In genomic region chr10:59657724-59658123, GRCh38 we compare ENCODE assay signal across 16 cellular contexts. TPM values are rescaled to one million over a fixed set of nuclear protein-coding genes. Genes with fewer than 3 reads are reported as not detected.
A peak's percentile ranks its signal among the peaks of the same experiment; 100 is the strongest.
DNase-seq lines count a peak whose midpoint lies in the region; ATAC-seq and TF ChIP-seq lines count a peak whose summit lies in the region.
"Had no signal": no experiment of that assay in that cellular context is flagged by ENCODE, and none has a peak within 500 bp of the region (broad histone marks: within the 10 kb centered on the region; RNA-seq: fewer than 3 reads in every experiment).

No MANE protein-coding gene starts in this region.

- no peaks in the 10 kb centered on the region for H3K9me2 ChIP-seq in GM23338 (ENCODE audit: insufficient read depth)

- TF ChIP-seq CTCF in GM23338 (conservative IDR thresholded peaks at IDR 0.05; ENCODE audit: low read depth in 2 of 2) (no peak), adrenal gland (IDR thresholded peaks at IDR 0.05) (no peak), thyroid gland (IDR thresholded peaks at IDR 0.05) (no peak)

- no peaks in the 10 kb centered on the region for H3K79me1 ChIP-seq in mesendoderm (ENCODE audit: low read length)

- H3K9ac ChIP-seq in mesendoderm (ENCODE audit: low read length) = no peak overlapping the region

- no peaks in the 10 kb centered on the region for H3K36me3 ChIP-seq in GM23338 (ENCODE audit: insufficient read depth)
- H3K36me3 ChIP-seq in adrenal gland (replicated peaks in 1 of 2) = no peaks in the 10 kb centered on the region
- no peaks in the 10 kb centered on the region for H3K36me3 ChIP-seq in mesendoderm (ENCODE audit: control insufficient read depth, insufficient read depth, low read length)
- H3K36me3 ChIP-seq in thyroid gland = no peaks in the 10 kb centered on the region
- H3K36me3 ChIP-seq: BE2C had no signal

- no peak overlapping the region for H2BK5ac ChIP-seq in mesendoderm (ENCODE audit: low read length)

- no peaks in the 10 kb centered on the region for H3K9me3 Mint-ChIP-seq in GM23338

- no peak overlapping the region for H2AK5ac ChIP-seq in mesendoderm (ENCODE audit: low read length)

- no peak overlapping the region for H3K23ac ChIP-seq in mesendoderm (ENCODE audit: low read length)

- H3K27me3 ChIP-seq in GM23338 (ENCODE audit: insufficient read depth) (no peaks in the 10 kb centered on the region), adrenal gland (no peaks in the 10 kb centered on the region), mesendoderm (ENCODE audit: insufficient read depth, low read length, poor library complexity) (no peaks in the 10 kb centered on the region), thyroid gland (no peaks in the 10 kb centered on the region)
- H3K27me3 ChIP-seq: BE2C had no signal

- DNase-seq in GM23338 (ENCODE audit: low spot score) = peak; percentile 41
- DNase-seq in adrenal gland = no peak
- peak; percentile 25 for DNase-seq in mesendoderm
- DNase-seq in thyroid gland = peak; percentile 32 to 44
- no peak for DNase-seq in epidermal melanocyte (ENCODE audit: insufficient read length, low spot score)
- DNase-seq: BE2C; C1 segment of cervical spinal cord; CD4-positive, CD25-positive, alpha-beta regulatory T cell; CD8-positive, alpha-beta memory T cell; COR-L47; GDM1; HCEC 1CT; IMR-90 had no signal

- intact Hi-C loops in adrenal gland (cut with DNase I) = no loop called here
- intact Hi-C loops in thyroid gland (cut with DNase I) = no loop called here

- H3F3A ChIP-seq in GM23338 (replicated peaks; ENCODE audit: low read depth) = no peaks in the 10 kb centered on the region

- H4K5ac ChIP-seq in mesendoderm (ENCODE audit: low read length) = no peak overlapping the region

- H3K4me1 ChIP-seq in GM23338 (ENCODE audit: insufficient read depth) = peaks cover 15% of the 10 kb centered on the region; the same call in 1 of the 2 replicates
- peaks cover 19 to 33% of the 10 kb centered on the region in 2 donors for H3K4me1 ChIP-seq in adrenal gland (replicated peaks in 1 of 2)
- no peaks in the 10 kb centered on the region for H3K4me1 ChIP-seq in mesendoderm (ENCODE audit: control insufficient read depth, low read depth, low read length)
- H3K4me1 ChIP-seq in thyroid gland = peaks cover 0 to 11% of the 10 kb centered on the region in 2 donors
- H3K4me1 ChIP-seq: BE2C had no signal

- no peak overlapping the region for H2AFZ ChIP-seq in GM23338

- H3K4me3 Mint-ChIP-seq in GM23338 = no peak overlapping the region
- H3K4me3 Mint-ChIP-seq: CD4-positive, CD25-positive, alpha-beta regulatory T cell; CD8-positive, alpha-beta memory T cell had no signal

- no peak overlapping the region for H3K56ac ChIP-seq in mesendoderm (ENCODE audit: low read length)

- ATAC-seq in GM23338 = peak; percentile 78
- no peak for ATAC-seq in GM18511 (IDR thresholded peaks at IDR 0.05; ENCODE audit: unreplicated experiment)
- no peak for ATAC-seq in HG03439 (IDR thresholded peaks at IDR 0.05; ENCODE audit: unreplicated experiment)
- ATAC-seq: K562 had no signal

- peaks cover 36% of the 10 kb centered on the region; the same call in 2 of the 3 replicates for H3K36me3 Mint-ChIP-seq in GM23338 (ENCODE audit: low read depth)
- H3K36me3 Mint-ChIP-seq: CD4-positive, CD25-positive, alpha-beta regulatory T cell; CD8-positive, alpha-beta memory T cell had no signal

- 94 to 100% (median 94%) methylated on average over 1 of the region's 1 CpG for WGBS in adrenal gland, 4 donors
- WGBS in mesendoderm (ENCODE audit: extremely low coverage, insufficient coverage, low lambda C conversion rate) = no CpG with 5 or more reads among the region's 1 CpG
- 64 to 67% methylated on average over 1 of the region's 1 CpG for WGBS in thyroid gland, 2 donors

- no peaks in the 10 kb centered on the region for H3K9me3 ChIP-seq in adrenal gland (replicated peaks in 1 of 3)
- H3K9me3 ChIP-seq in thyroid gland = no peaks in the 10 kb centered on the region
- H3K9me3 ChIP-seq: BE2C had no signal

- H4K20me1 ChIP-seq in GM23338 (replicated peaks; ENCODE audit: insufficient read depth) = no peaks in the 10 kb centered on the region

- H3K79me2 ChIP-seq in GM23338 (replicated peaks; ENCODE audit: insufficient read depth) (no peaks in the 10 kb centered on the region), mesendoderm (ENCODE audit: control insufficient read depth, insufficient read depth, low read length) (no peaks in the 10 kb centered on the region)

- H3K4me2 ChIP-seq in GM23338 (peak overlapping the region; percentile 52), mesendoderm (ENCODE audit: low read length) (no peak overlapping the region)

- H3K4ac ChIP-seq in mesendoderm (ENCODE audit: low read depth, low read length) = no peak overlapping the region

- TF ChIP-seq POLR2A in adrenal gland (IDR thresholded peaks at IDR 0.05) = no peak
- no peak for TF ChIP-seq POLR2A in thyroid gland (IDR thresholded peaks at IDR 0.05)

- no peak overlapping the region for H2BK120ac ChIP-seq in mesendoderm (ENCODE audit: low read depth, low read length)

- H3K27ac ChIP-seq in GM23338 (ENCODE audit: low read depth) (no peak overlapping the region), adrenal gland (peak overlapping the region in 3 of 5 donors; percentile 20 to 58 (median 45)), mesendoderm (ENCODE audit: low read depth, low read length) (no peak overlapping the region), thyroid gland (no peak overlapping the region)

- no peaks in the 10 kb centered on the region for H3K27me3 Mint-ChIP-seq in GM23338 (ENCODE audit: insufficient read depth, low read depth, poor library complexity)
- H3K27me3 Mint-ChIP-seq: CD4-positive, CD25-positive, alpha-beta regulatory T cell had no signal

- H3K4me3 ChIP-seq in GM23338 (no peak overlapping the region), adrenal gland (no peak overlapping the region), mesendoderm (ENCODE audit: low read length) (no peak overlapping the region), thyroid gland (replicated peaks in 1 of 3) (no peak overlapping the region)
- H3K4me3 ChIP-seq: K562 had no signal

- H3K27ac Mint-ChIP-seq in GM23338 = peak overlapping the region; percentile 54
- H3K27ac Mint-ChIP-seq: CD4-positive, CD25-positive, alpha-beta regulatory T cell; CD8-positive, alpha-beta memory T cell had no signal

- H3K18ac ChIP-seq in mesendoderm (ENCODE audit: low read length) = no peak overlapping the region

- H2BK15ac ChIP-seq in mesendoderm (replicated peaks; ENCODE audit: low read depth) = no peak overlapping the region

- peaks cover 18% of the 10 kb centered on the region; the same call in 2 of the 3 replicates for H3K4me1 Mint-ChIP-seq in GM23338

- H4K8ac ChIP-seq in mesendoderm (ENCODE audit: low read depth, low read length) = no peak overlapping the region

TF ChIP-seq in GM23338, 12 proteins besides CTCF, POLR2A, EP300 and RAD21:
- TF ChIP-seq ZNF331 (CRISPR knock-in tag; IDR thresholded peaks at IDR 0.05; ENCODE audit: low read depth) (no peak), ETS1 (IDR thresholded peaks at IDR 0.05) (no peak), JUNB (IDR thresholded peaks at IDR 0.05; ENCODE audit: unreplicated experiment) (no peak), NANOG (IDR thresholded peaks at IDR 0.05; ENCODE audit: borderline replicate concordance) (no peak), STAT1 (IDR thresholded peaks at IDR 0.05; ENCODE audit: unreplicated experiment) (no peak), ZNF114 (CRISPR knock-in tag; IDR thresholded peaks at IDR 0.05) (no peak), REST (IDR thresholded peaks at IDR 0.05; ENCODE audit: unreplicated experiment) (no peak), CREB1 (CRISPR knock-in tag; IDR thresholded peaks at IDR 0.05; ENCODE audit: low read depth) (no peak)

RNA-seq across cellular contexts. Expression of gene SLC16A9, which starts 51.9 kb away (rescaled TPM):
- total RNA-seq in GM23338 (2014; rRNA removed; shearing (Covaris generic)) = 11.4 and 16.0 TPM in 2 replicates
- polyA plus RNA-seq in GM23338 (2016; fragmentation: Nextera tagmentation; extraction: Ambion mirVana) (6.0 and 6.5 TPM in 2 replicates), adrenal gland (100 to 1,000 TPM; 143 to 226 (median 173) TPM)
- total RNA-seq in adrenal gland (100 to 1,000 TPM; 129 to 382 (median 230) TPM), thyroid gland (10 to 100 TPM; 35.6 to 63.8 (median 41.6) TPM)
- 4.9 TPM for polyA plus RNA-seq in mesendoderm (2013, experiment 1 of 2)
- polyA plus RNA-seq in mesendoderm (2013, experiment 2 of 2) = 4.7 TPM
- polyA plus RNA-seq: CD8-positive, alpha-beta memory T cell had no signal

Comparison
In these comparisons a context has a peak if more than half of its experiments do, and no peak if none do; other contexts are left out.
1. DNase-seq: peak in GM23338 (single experiment), mesendoderm (single experiment) and thyroid gland (2 of 2); none in adrenal gland (0 of 7) and epidermal melanocyte (single experiment).
2. H3K27ac ChIP-seq: peak in adrenal gland (3 of 5); none in GM23338 (single experiment), mesendoderm (single experiment) and thyroid gland (0 of 3).